Comparison of ENCODE assay signal across 8 cellular contexts in the genomic region with DNA sequence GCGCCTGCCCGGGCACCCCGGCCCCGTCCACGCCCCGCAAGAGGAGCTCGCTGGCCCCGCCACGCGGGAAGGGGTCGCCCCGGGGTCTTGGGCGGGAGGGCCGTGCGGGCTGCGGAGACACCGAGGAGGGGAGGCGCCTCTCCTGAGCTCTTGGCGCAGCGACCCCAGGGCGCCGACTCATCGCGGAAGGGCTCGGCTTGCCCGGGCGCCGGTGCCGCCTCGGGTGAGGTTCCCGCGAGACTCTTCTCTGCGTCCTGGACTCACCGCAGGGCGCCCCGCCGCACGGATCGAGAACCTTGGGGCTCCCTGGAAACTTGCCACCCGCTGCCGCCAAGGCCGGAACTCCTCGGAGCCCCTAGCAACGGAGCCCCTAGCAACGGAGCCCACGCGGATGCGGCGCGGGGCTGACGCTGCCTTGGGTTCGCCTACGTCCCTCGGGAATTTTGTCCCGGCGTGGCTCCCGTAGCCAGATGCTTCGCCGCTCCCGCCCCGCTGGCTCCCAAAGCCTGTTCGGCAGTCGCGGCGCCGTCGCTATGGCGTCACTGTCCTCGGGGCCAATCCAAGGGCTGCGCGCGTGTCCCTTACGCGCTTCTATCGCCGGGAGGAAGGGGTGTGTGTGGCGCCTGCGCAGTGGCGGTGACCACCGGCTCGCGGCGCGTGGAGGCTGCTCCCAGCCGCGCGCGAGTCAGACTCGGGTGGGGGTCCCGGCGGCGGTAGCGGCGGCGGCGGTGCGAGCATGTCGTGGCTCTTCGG. TPM values are rescaled to one million over a fixed set of nuclear protein-coding genes. Genes with fewer than 3 reads are reported as not detected.
DNase-seq lines count a peak whose midpoint lies in the region; ATAC-seq and TF ChIP-seq lines count a peak whose summit lies in the region.

A gene (plus strand): TSS at position 630 of the 753 bp plus-strand sequence. CDS start 107 bp downstream, at position 737.

- no peaks in the 10 kb centered on the region for H3K9me3 Mint-ChIP-seq in activated T-cell treated with anti-CD3 and anti-CD28 coated beads, Interleukin-2, amount 50 U/mL, for 4 hours

- H3K9me3 ChIP-seq in DND-41 (ENCODE audit: insufficient read depth, low read length, severe bottlenecking) (no peaks in the 10 kb centered on the region), KOPT-K1 (ENCODE audit: insufficient read depth, low read length, poor library complexity, severe bottlenecking) (no peaks in the 10 kb centered on the region), Peyer's patch (no peaks in the 10 kb centered on the region), esophagus (ENCODE audit: control insufficient read depth in 2 of 2, insufficient read depth in 1 of 2, low read depth in 1 of 2, low read length in 1 of 2) (no peaks in the 10 kb centered on the region), muscle layer of colon (ENCODE audit: low read length) (no peaks in the 10 kb centered on the region)

- H3K36me3 Mint-ChIP-seq in activated T-cell treated with anti-CD3 and anti-CD28 coated beads, Interleukin-2, amount 50 U/mL, for 4 hours (ENCODE audit: insufficient read depth) = no peaks in the 10 kb centered on the region

- H3K4me1 Mint-ChIP-seq in activated T-cell treated with anti-CD3 and anti-CD28 coated beads, Interleukin-2, amount 50 U/mL, for 4 hours (ENCODE audit: low read depth) = peaks cover 8% of the 10 kb centered on the region

- peak within 1 kb of the TSS; percentile 88 for H3K4me2 ChIP-seq in DND-41 (ENCODE audit: insufficient read depth, low read length)

- peak within 1 kb of the TSS; percentile 86 for H3K9ac ChIP-seq in DND-41 (ENCODE audit: low read depth, low read length)
- peak within 1 kb of the TSS; percentile 78 for H3K9ac ChIP-seq in muscle layer of colon (ENCODE audit: low read length)

- DNase-seq in DND-41 (peak; percentile 98), Peyer's patch (peak; percentile 96 to 99 (median 99))
- peak; percentile 96 for DNase-seq in activated T-cell treated with anti-CD3 and anti-CD28 coated beads, Interleukin-2, amount 50 U/mL, for 4 hours
- peak; percentile 86 to 88 for DNase-seq in stimulated activated CD8-positive, alpha-beta memory T cell treated with anti-CD3 and anti-CD28 coated beads, Interleukin-7, amount 100 ng/mL, for 1 hour (ENCODE audit: low read depth in 2 of 2)

- 0 to 1% methylated on average over 93 to 99 of the region's 99 CpGs for WGBS in esophagus, 2 donors

- peak within 1 kb of the TSS; percentile 91 for H3K4me3 Mint-ChIP-seq in activated T-cell treated with anti-CD3 and anti-CD28 coated beads, Interleukin-2, amount 50 U/mL, for 4 hours

- ATAC-seq in DND-41 (ENCODE audit: insufficient read depth, low read depth) (peak; percentile 92), GM21825 (IDR thresholded peaks at IDR 0.05; ENCODE audit: unreplicated experiment) (peak; percentile 82)
- peak; percentile 94 to 95 for ATAC-seq in activated T-cell treated with anti-CD3 and anti-CD28 coated beads, Interleukin-2, amount 50 U/mL, for 4 hours

- H3K4me3 ChIP-seq in DND-41 (ENCODE audit: low read depth in 1 of 2, low read length in 2 of 2) (peak within 1 kb of the TSS; percentile 71 to 84), Peyer's patch (peak within 1 kb of the TSS; percentile 62 to 84 (median 76)), esophagus (ENCODE audit: low read depth in 1 of 2, low read length in 2 of 2) (peak within 1 kb of the TSS; percentile 81 to 87), muscle layer of colon (ENCODE audit: low read depth in 1 of 2, low read length in 2 of 2) (peak within 1 kb of the TSS; percentile 79 to 81)

- H3K36me3 ChIP-seq in DND-41 (ENCODE audit: insufficient read depth, low read length) (peaks cover 13% of the 10 kb centered on the region; the same call in 1 of the 2 replicates), KOPT-K1 (ENCODE audit: insufficient read depth, low read length) (peaks cover 9% of the 10 kb centered on the region; the same call in 1 of the 2 replicates), Peyer's patch (peaks cover 0 to under 1% (median 0%) of the 10 kb centered on the region in 3 donors), esophagus (ENCODE audit: control insufficient read depth in 2 of 2, insufficient read depth in 2 of 2, low read length in 1 of 2) (no peaks in the 10 kb centered on the region), muscle layer of colon (ENCODE audit: insufficient read depth, low read length) (no peaks in the 10 kb centered on the region)

- peak within 1 kb of the TSS; percentile 85 for H3K27ac ChIP-seq in DND-41 (ENCODE audit: low read length)
- H3K27ac ChIP-seq in KOPT-K1 (ENCODE audit: low read depth, low read length, poor library complexity, severe bottlenecking) = peak within 1 kb of the TSS; percentile 85
- peak within 1 kb of the TSS; percentile 79 to 91 (median 85) for H3K27ac ChIP-seq in Peyer's patch
- H3K27ac ChIP-seq in esophagus (ENCODE audit: low read depth in 2 of 2, low read length in 1 of 2) = peak within 1 kb of the TSS; percentile 95 to 99
- H3K27ac ChIP-seq in muscle layer of colon (ENCODE audit: low read depth, low read length) = peak within 1 kb of the TSS; percentile 88

- TF ChIP-seq CTCF in DND-41 (IDR thresholded peaks at IDR 0.05; ENCODE audit: borderline replicate concordance, extremely low read depth, low read length, poor library complexity, severe bottlenecking) = no peak
- TF ChIP-seq CTCF in Peyer's patch (IDR thresholded peaks at IDR 0.05) = peak in 3 of 6 experiments; percentile 8 to 29 (median 13)

- TF ChIP-seq POLR2A in Peyer's patch (IDR thresholded peaks at IDR 0.05) = peak; percentile 46 to 57

- H3K27me3 Mint-ChIP-seq in activated T-cell treated with anti-CD3 and anti-CD28 coated beads, Interleukin-2, amount 50 U/mL, for 4 hours (ENCODE audit: low read depth) = no peaks in the 10 kb centered on the region

- H4K20me1 ChIP-seq in DND-41 (ENCODE audit: insufficient read depth, low read length) = peaks cover 9% of the 10 kb centered on the region; the same call in 1 of the 2 replicates

- peak within 1 kb of the TSS; percentile 75 for H2AFZ ChIP-seq in DND-41 (ENCODE audit: low read depth, low read length)

- H3K4me1 ChIP-seq in DND-41 (ENCODE audit: insufficient read depth, low read length) (peaks cover 19% of the 10 kb centered on the region), Peyer's patch (peaks cover 0 to 10% (median 0%) of the 10 kb centered on the region in 4 donors), esophagus (ENCODE audit: control insufficient read depth in 2 of 2, insufficient read depth in 2 of 2, low read length in 1 of 2) (no peaks in the 10 kb centered on the region), muscle layer of colon (ENCODE audit: insufficient read depth, low read length) (peaks cover 7% of the 10 kb centered on the region)

- H3K79me2 ChIP-seq in DND-41 (ENCODE audit: insufficient read depth, low read length) = peaks cover 35% of the 10 kb centered on the region

- H3K27me3 ChIP-seq in DND-41 (ENCODE audit: insufficient read depth, low read length, poor library complexity) (no peaks in the 10 kb centered on the region), Peyer's patch (no peaks in the 10 kb centered on the region), esophagus (ENCODE audit: control insufficient read depth in 1 of 2, insufficient read depth in 2 of 2, low read length in 2 of 2) (no peaks in the 10 kb centered on the region), muscle layer of colon (ENCODE audit: control insufficient read depth in 1 of 2, insufficient read depth in 2 of 2, low read length in 2 of 2) (no peaks in the 10 kb centered on the region)

RNA-seq across cellular contexts. Expression of the gene that starts here (rescaled TPM):
- total RNA-seq in Peyer's patch = 10 to 100 TPM; 14.9 to 72.6 (median 24.4) TPM
- 100 to 1,000 TPM; 151 to 180 (median 154) TPM for total RNA-seq in activated T-cell treated with anti-CD3 and anti-CD28 coated beads, Interleukin-2, amount 50 U/mL, for 4 hours
- polyA plus RNA-seq in esophagus = 10 to 100 TPM; 25.4 to 26.1 TPM

Comparison
In these comparisons a context has a peak if more than half of its experiments do, and no peak if none do; other contexts are left out.
1. Peak in every context shown above with its lines: DNase-seq, ATAC-seq, H3K4me3 ChIP-seq and H3K27ac ChIP-seq.